ENCODE assay signal across 1 cellular context in genomic region chr12:47517122-47517521, GRCh38.
A peak's percentile ranks its signal among the peaks of the same experiment; 100 is the strongest.
TF ChIP-seq lines count a peak whose summit lies in the region.

No MANE protein-coding gene starts in this region.

TF ChIP-seq in K562, 482 proteins besides CTCF, POLR2A, EP300 and RAD21 (continued from another document):
- TF ChIP-seq ZNF318 (IDR thresholded peaks at IDR 0.05; ENCODE audit: borderline replicate concordance in 1 of 2, low read depth in 1 of 2) (no peak), ZFP36 (IDR thresholded peaks at IDR 0.05; ENCODE audit: low read depth, low read length, partially characterized antibody) (peak; percentile 44)
